In the genomic region with DNA sequence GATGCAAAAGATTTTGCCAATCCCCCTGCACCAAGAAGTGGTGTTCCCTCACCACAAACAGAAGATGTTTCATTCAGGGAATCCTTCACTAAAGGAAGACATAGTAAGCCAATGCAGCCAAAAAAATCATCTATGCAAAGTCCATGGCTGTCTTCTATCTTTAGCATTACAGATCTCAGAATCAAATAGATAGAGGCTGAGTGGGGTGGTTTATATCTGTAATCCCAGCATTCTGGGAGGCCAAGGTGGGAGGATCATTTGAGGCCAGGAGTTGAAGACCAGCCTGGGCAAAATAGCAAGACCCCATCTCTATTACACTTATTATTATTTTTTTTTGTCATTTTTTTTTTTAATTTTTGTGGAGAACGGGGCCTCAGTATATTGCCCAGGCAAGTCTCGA, we compare ENCODE assay signal across 28 cellular contexts.
"Had no signal": no experiment of that assay in that cellular context is flagged by ENCODE, and none has a peak within 500 bp of the region (broad histone marks: within the 10 kb centered on the region; RNA-seq: fewer than 3 reads in every experiment).

No MANE protein-coding gene starts in this region.

- H3K4me3 Mint-ChIP-seq: activated B cell treated with CpG ODN at 0.5 μM for 24 hours; activated CD8-positive, alpha-beta T cell treated with anti-CD3 and anti-CD28 coated beads for 36 hours; activated T-cell treated with anti-CD3 and anti-CD28 coated beads, Interleukin-2, amount 50 U/mL, for 4 hours; activated T-helper 17 cell treated with anti-CD3 and anti-CD28 coated beads, Interleukin-2, amount 50 U/mL, for 72 hours; central memory CD8-positive, alpha-beta T cell; dendritic cell treated with granulocyte-macrophage colony-stimulating factor and Interleukin-4, amounts not matched to agents 40 ng/mL and 50 ng/mL, for 4 days; endodermal cell; T-helper 2 cell treated with Interferon-gamma antibody and Interleukin-4, amounts not matched to agents 5 μg/mL and 100 μg/mL, for 36 hours had no signal

- DNase-seq: activated B cell treated with CpG ODN at 0.5 μM for 24 hours; activated CD4-positive, alpha-beta T cell treated with anti-CD3 and anti-CD28 coated beads for 48 hours; activated CD4-positive, alpha-beta T cell treated with anti-CD3 and anti-CD28 coated beads, Interleukin-2, amount 50 U/mL, for 1 hour; activated CD4-positive, alpha-beta T cell treated with anti-CD3 and anti-CD28 coated beads, Interleukin-2, amount 50 U/mL, for 48 hours; activated CD8-positive, alpha-beta memory T cell treated with anti-CD3 and anti-CD28 coated beads for 24 hours; activated CD8-positive, alpha-beta T cell treated with anti-CD3 and anti-CD28 coated beads for 36 hours; activated effector memory CD4-positive, alpha-beta T cell treated with Interleukin-2 at 50 U/mL for 16 hours; activated gamma-delta T cell treated with Interleukin-2 at 50 U/mL for 16 hours; activated naive CD4-positive, alpha-beta T cell treated with anti-CD3 and anti-CD28 coated beads, Interleukin-2, amount 50 U/mL, for 16 hours; activated naive CD4-positive, alpha-beta T cell treated with Interleukin-2 at 50 U/mL for 16 hours; activated T-cell treated with anti-CD3 and anti-CD28 coated beads, Interleukin-2, amount 50 U/mL, for 4 hours; amniotic stem cell; anterior cingulate cortex; brain microvascular endothelial cell; effector memory CD4-positive, alpha-beta T cell; foreskin fibroblast; T1000; WERI-Rb-1 had no signal

- H3K27ac ChIP-seq: brain microvascular endothelial cell, coronary artery, dorsolateral prefrontal cortex, WERI-Rb-1 had no signal

- H3K9me3 Mint-ChIP-seq: activated B cell treated with CpG ODN at 0.5 μM for 24 hours; activated CD8-positive, alpha-beta T cell treated with anti-CD3 and anti-CD28 coated beads for 36 hours; activated T-cell treated with anti-CD3 and anti-CD28 coated beads, Interleukin-2, amount 50 U/mL, for 4 hours; activated T-helper 17 cell treated with anti-CD3 and anti-CD28 coated beads, Interleukin-2, amount 50 U/mL, for 72 hours; central memory CD8-positive, alpha-beta T cell; dendritic cell treated with granulocyte-macrophage colony-stimulating factor and Interleukin-4, amounts not matched to agents 40 ng/mL and 50 ng/mL, for 4 days; endodermal cell; T-helper 2 cell treated with Interferon-gamma antibody and Interleukin-4, amounts not matched to agents 5 μg/mL and 100 μg/mL, for 36 hours had no signal

- H3K36me3 ChIP-seq: brain microvascular endothelial cell, WERI-Rb-1 had no signal

- H3K36me3 Mint-ChIP-seq: activated naive CD8-positive, alpha-beta T cell had no signal

- H3K4me3 ChIP-seq: coronary artery, dorsolateral prefrontal cortex had no signal

- H3K27ac Mint-ChIP-seq: activated T-helper 17 cell treated with anti-CD3 and anti-CD28 coated beads, Interleukin-2, amount 50 U/mL, for 72 hours; endodermal cell; T-helper 2 cell treated with Interferon-gamma antibody and Interleukin-4, amounts not matched to agents 5 μg/mL and 100 μg/mL, for 36 hours had no signal

- H3K27me3 Mint-ChIP-seq: activated B cell treated with CpG ODN at 0.5 μM for 24 hours; activated CD8-positive, alpha-beta T cell treated with anti-CD3 and anti-CD28 coated beads for 36 hours; activated naive CD8-positive, alpha-beta T cell; activated T-helper 17 cell treated with anti-CD3 and anti-CD28 coated beads, Interleukin-2, amount 50 U/mL, for 72 hours; central memory CD8-positive, alpha-beta T cell; dendritic cell treated with granulocyte-macrophage colony-stimulating factor and Interleukin-4, amounts not matched to agents 40 ng/mL and 50 ng/mL, for 4 days had no signal

- H3K27me3 ChIP-seq: brain microvascular endothelial cell, dorsolateral prefrontal cortex had no signal

- ATAC-seq: activated CD4-positive, CD25-positive, alpha-beta regulatory T cell treated with anti-CD3 and anti-CD28 coated beads, Interleukin-2, amount 50 U/mL, for 24 hours; activated CD8-positive, alpha-beta T cell treated with anti-CD3 and anti-CD28 coated beads for 36 hours; activated T-cell treated with anti-CD3 and anti-CD28 coated beads, Interleukin-2, amount 50 U/mL, for 4 hours; activated T-helper 17 cell treated with anti-CD3 and anti-CD28 coated beads, Interleukin-2, amount 50 U/mL, for 72 hours; esophagus mucosa had no signal
